ENCODE assay signal across 21 cellular contexts in genomic region chr18:48173557-48173956, GRCh38.
"Had no signal": no experiment of that assay in that cellular context is flagged by ENCODE, and none has a peak within 500 bp of the region (broad histone marks: within the 10 kb centered on the region; RNA-seq: fewer than 3 reads in every experiment).

No MANE protein-coding gene starts in this region.

- DNase-seq: cortex of kidney; dorsolateral prefrontal cortex; effector memory CD4-positive, alpha-beta T cell; gastrocnemius medialis; immature natural killer cell; left ventricle myocardium inferior; lower lobe of right lung; midbrain; naive B cell; posterior cingulate gyrus; sigmoid colon; stimulated activated CD4-positive, alpha-beta T cell treated with anti-CD3 and anti-CD28 coated beads, Interleukin-2, amount 100 ng/mL, for 48 hours; stimulated activated naive CD4-positive, alpha-beta T cell treated with Interleukin-2 at 50 U/mL for 16 hours had no signal

- H3K27me3 Mint-ChIP-seq: type B pancreatic cell had no signal

- H3K4me3 Mint-ChIP-seq: immature natural killer cell, memory B cell, naive B cell, type B pancreatic cell had no signal

- H3K36me3 ChIP-seq: esophagus muscularis mucosa, gastrocnemius medialis, left ventricle myocardium inferior, lower lobe of right lung, right atrium auricular region, sigmoid colon had no signal

- H3K4me3 ChIP-seq: dorsolateral prefrontal cortex, esophagus muscularis mucosa, gastrocnemius medialis, left ventricle myocardium inferior, lower lobe of right lung, right atrium auricular region, sigmoid colon, skin epidermis had no signal

- FAIRE-seq: endometrium, keratinocyte, urothelium cell line had no signal

- H3K9me3 ChIP-seq: esophagus muscularis mucosa, gastrocnemius medialis, left ventricle myocardium inferior, lower lobe of right lung, right atrium auricular region, sigmoid colon had no signal

- H3K27me3 ChIP-seq: dorsolateral prefrontal cortex, esophagus muscularis mucosa, gastrocnemius medialis, right atrium auricular region, sigmoid colon had no signal

- ATAC-seq: gastrocnemius medialis, lower lobe of right lung had no signal

- H3K4me1 ChIP-seq: esophagus muscularis mucosa, gastrocnemius medialis, left ventricle myocardium inferior, lower lobe of right lung, sigmoid colon had no signal

- H3K27ac Mint-ChIP-seq: immature natural killer cell, memory B cell, naive B cell, type B pancreatic cell had no signal

- H3K9me3 Mint-ChIP-seq: immature natural killer cell, memory B cell, naive B cell, type B pancreatic cell had no signal

- H3K4me1 Mint-ChIP-seq: immature natural killer cell, memory B cell, naive B cell had no signal

- H3K36me3 Mint-ChIP-seq: immature natural killer cell, memory B cell, naive B cell, type B pancreatic cell had no signal

- H3K27ac ChIP-seq: dorsolateral prefrontal cortex, esophagus muscularis mucosa, gastrocnemius medialis, left ventricle myocardium inferior, lower lobe of right lung, right atrium auricular region, sigmoid colon, skin epidermis had no signal
